1 cellular context compared by ENCODE assay signal in the genomic region with DNA sequence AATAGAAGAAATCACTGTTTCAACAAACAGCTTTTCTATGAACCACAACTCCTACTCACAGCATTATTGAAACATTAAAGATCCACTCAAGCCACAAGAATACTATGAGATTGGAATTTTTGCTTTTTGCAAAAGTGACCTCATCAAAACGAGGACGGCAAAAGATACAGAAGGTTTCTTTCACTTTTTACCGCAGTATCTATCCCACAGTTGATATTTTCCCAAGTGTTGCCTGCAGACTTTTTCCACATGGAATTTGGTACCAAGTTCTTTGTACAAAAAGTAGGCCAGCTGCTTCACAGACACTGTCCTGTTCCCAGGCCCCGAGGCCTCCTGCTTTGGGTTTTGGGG.
TF ChIP-seq lines count a peak whose summit lies in the region.

No MANE protein-coding gene starts in this region.

TF ChIP-seq in IMR-90, 13 proteins besides CTCF, POLR2A, EP300 and RAD21 (continued from another document):
- TF ChIP-seq, protein P1, sequence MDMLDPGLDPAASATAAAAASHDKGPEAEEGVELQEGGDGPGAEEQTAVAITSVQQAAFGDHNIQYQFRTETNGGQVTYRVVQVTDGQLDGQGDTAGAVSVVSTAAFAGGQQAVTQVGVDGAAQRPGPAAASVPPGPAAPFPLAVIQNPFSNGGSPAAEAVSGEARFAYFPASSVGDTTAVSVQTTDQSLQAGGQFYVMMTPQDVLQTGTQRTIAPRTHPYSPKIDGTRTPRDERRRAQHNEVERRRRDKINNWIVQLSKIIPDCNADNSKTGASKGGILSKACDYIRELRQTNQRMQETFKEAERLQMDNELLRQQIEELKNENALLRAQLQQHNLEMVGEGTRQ (IDR thresholded peaks at IDR 0.05; ENCODE audit: low read depth, low read length): no peak
- TF ChIP-seq RFX5 (IDR thresholded peaks at IDR 0.05; ENCODE audit: low read depth, low read length): no peak
